In genomic region chr12:8807084-8807483, GRCh38 we compare ENCODE assay signal across 11 cellular contexts. TPM values are rescaled to one million over a fixed set of nuclear protein-coding genes. Genes with fewer than 3 reads are reported as not detected.
"Had no signal": no experiment of that assay in that cellular context is flagged by ENCODE, and none has a peak within 500 bp of the region (broad histone marks: within the 10 kb centered on the region; RNA-seq: fewer than 3 reads in every experiment).

No MANE protein-coding gene starts in this region.

RNA-seq across cellular contexts. Expression of gene A2ML1, which starts 15.3 kb away (rescaled TPM):
- total RNA-seq: activated CD8-positive, alpha-beta T cell treated with anti-CD3 and anti-CD28 coated beads for 36 hours; activated naive CD8-positive, alpha-beta T cell treated with anti-CD3 and anti-CD28 coated beads for 36 hours; activated T-cell treated with anti-CD3 and anti-CD28 coated beads, Interleukin-2, amount 50 U/mL, for 72 hours; activated T-helper 2 cell treated with anti-CD3 and anti-CD28 coated beads, Interferon-gamma antibody, Interleukin-2, Interleukin-4, amounts not matched to agents 10 μg/mL and 5 μg/mL and 100 μg/mL, durations not matched to agents 14 hours and 24 hours and 36 hours; cardiac muscle cell; LHCN-M2; MCF 10A; Right ventricle myocardium superior; SJCRH30; T-helper 2 cell treated with Interferon-gamma antibody and Interleukin-4, amounts not matched to agents 100 ng/mL and 5 ng/mL, for 36 hours had no signal
- polyA plus RNA-seq: cardiac muscle cell, SK-N-SH had no signal
